ENCODE assay signal across 12 cellular contexts in genomic region chr1:198161718-198162090, GRCh38. TPM values are rescaled to one million over a fixed set of nuclear protein-coding genes. Genes with fewer than 3 reads are reported as not detected.
DNase-seq lines count a peak whose midpoint lies in the region; TF ChIP-seq lines count a peak whose summit lies in the region.
"Had no signal": no experiment of that assay in that cellular context is flagged by ENCODE, and none has a peak within 500 bp of the region (broad histone marks: within the 10 kb centered on the region; RNA-seq: fewer than 3 reads in every experiment).

No MANE protein-coding gene starts in this region.

- H2BK5ac ChIP-seq in trophoblast cell (ENCODE audit: low read depth, low read length, poor library complexity): no peak overlapping the region

- no peak overlapping the region for H2BK120ac ChIP-seq in trophoblast cell (ENCODE audit: insufficient read depth, low read length, poor library complexity)

- no peak overlapping the region for H4K91ac ChIP-seq in trophoblast cell (ENCODE audit: low read depth, low read length)

- H3K4me2 ChIP-seq in trophoblast cell (ENCODE audit: low read length): peak overlapping the region; percentile 39

- H3K4me3 Mint-ChIP-seq in activated CD4-positive, alpha-beta T cell treated with anti-CD3 and anti-CD28 coated beads, Interleukin-2, amount 10 ng/mL, durations not matched to agents 24 days and 14 days: peak overlapping the region; percentile 71
- peak overlapping the region in 1 of 4 donors; percentile 73 for H3K4me3 Mint-ChIP-seq in IgD-negative memory B cell
- H3K4me3 Mint-ChIP-seq in chondrocyte (ENCODE audit: unreplicated experiment): no peak overlapping the region

- DNase-seq in activated CD4-positive, alpha-beta T cell treated with anti-CD3 and anti-CD28 coated beads, Interleukin-2, amount 10 ng/mL, durations not matched to agents 24 days and 14 days: no peak
- DNase-seq in activated CD4-positive, alpha-beta T cell treated with anti-CD3 and anti-CD28 coated beads, Interleukin-2, amount 50 U/mL, for 4 hours: no peak
- DNase-seq in chondrocyte (ENCODE audit: low spot score): no peak
- DNase-seq in trophoblast cell: peak in 1 of 2 donors; percentile 20
- DNase-seq in GF-D8 (lab: John Stamatoyannopoulos, UW): no peak
- DNase-seq in NCI-H524 (lab: John Stamatoyannopoulos, UW): no peak
- DNase-seq in NCI-H69 (lab: John Stamatoyannopoulos, UW): no peak
- DNase-seq: central memory CD4-positive, alpha-beta T cell; GOT3; NCI-H2171 treated with DMSO at 0.1 percent for 48 hours; SHP77 had no signal

- H3K14ac ChIP-seq in trophoblast cell (ENCODE audit: low read length): no peak overlapping the region

- H3K4me1 ChIP-seq in trophoblast cell (ENCODE audit: control insufficient read depth in 1 of 2, insufficient read depth in 2 of 2, low read length in 2 of 2): peaks cover 2 to 10% of the 10 kb centered on the region in 2 experiments

- no peak overlapping the region for H3K4ac ChIP-seq in trophoblast cell (ENCODE audit: low read depth, low read length)

- no peak overlapping the region for H2AK5ac ChIP-seq in trophoblast cell (ENCODE audit: low read length)

- intact Hi-C loops in activated CD4-positive, alpha-beta T cell treated with anti-CD3 and anti-CD28 coated beads, Interleukin-2, amount 10 ng/mL, durations not matched to agents 24 days and 14 days (cut with micrococcal nuclease): no loop called here

- H3K27ac Mint-ChIP-seq in activated CD4-positive, alpha-beta T cell treated with anti-CD3 and anti-CD28 coated beads, Interleukin-2, amount 10 ng/mL, durations not matched to agents 24 days and 14 days: peak overlapping the region; percentile 84
- H3K27ac Mint-ChIP-seq in IgD-negative memory B cell (peak overlapping the region; percentile 13 to 59 (median 21)), chondrocyte (ENCODE audit: unreplicated experiment) (peak overlapping the region; percentile 70)

- H4K12ac ChIP-seq in trophoblast cell (ENCODE audit: low read depth, low read length): no peak overlapping the region

- H3K79me2 ChIP-seq in trophoblast cell (ENCODE audit: control insufficient read depth, insufficient read depth, low read length, poor library complexity): peaks cover 13% of the 10 kb centered on the region

- TF ChIP-seq CTCF in chondrocyte (IDR thresholded peaks at IDR 0.05): no peak

- no peak overlapping the region for H3K18ac ChIP-seq in trophoblast cell (ENCODE audit: low read length)

- no peak overlapping the region for H2BK12ac ChIP-seq in trophoblast cell (ENCODE audit: low read length)

- peaks cover 5% of the 10 kb centered on the region for H3K36me3 Mint-ChIP-seq in activated CD4-positive, alpha-beta T cell treated with anti-CD3 and anti-CD28 coated beads, Interleukin-2, amount 10 ng/mL, durations not matched to agents 24 days and 14 days (ENCODE audit: low read depth)
- H3K36me3 Mint-ChIP-seq in IgD-negative memory B cell: peaks cover 1% of the 10 kb centered on the region
- no peaks in the 10 kb centered on the region for H3K36me3 Mint-ChIP-seq in chondrocyte (ENCODE audit: low read depth)

- H2AFZ ChIP-seq in trophoblast cell (ENCODE audit: insufficient read depth, low read length, poor library complexity): no peak overlapping the region

- no peak overlapping the region for H4K8ac ChIP-seq in trophoblast cell (ENCODE audit: low read depth, low read length)

- no peak overlapping the region for H3K4me3 ChIP-seq in trophoblast cell (ENCODE audit: low read depth, low read length)

- no peaks in the 10 kb centered on the region for H3K27me3 Mint-ChIP-seq in activated CD4-positive, alpha-beta T cell treated with anti-CD3 and anti-CD28 coated beads, Interleukin-2, amount 10 ng/mL, durations not matched to agents 24 days and 14 days
- H3K27me3 Mint-ChIP-seq in IgD-negative memory B cell (no peaks in the 10 kb centered on the region), chondrocyte (ENCODE audit: low read depth) (no peaks in the 10 kb centered on the region)

- no peaks in the 10 kb centered on the region for H3K9me3 Mint-ChIP-seq in activated CD4-positive, alpha-beta T cell treated with anti-CD3 and anti-CD28 coated beads, Interleukin-2, amount 10 ng/mL, durations not matched to agents 24 days and 14 days
- no peaks in the 10 kb centered on the region for H3K9me3 Mint-ChIP-seq in IgD-negative memory B cell
- no peaks in the 10 kb centered on the region for H3K9me3 Mint-ChIP-seq in chondrocyte (ENCODE audit: low read depth)

- no peak overlapping the region for H3K23ac ChIP-seq in trophoblast cell (ENCODE audit: low read length)

- no CpG with 5 or more reads among the region's 2 CpGs for WGBS in trophoblast cell (ENCODE audit: extremely low coverage, insufficient coverage, insufficient read length)

- H3K9me3 ChIP-seq in trophoblast cell (ENCODE audit: insufficient read depth, low read depth, low read length): no peaks in the 10 kb centered on the region

- H3K4me1 Mint-ChIP-seq in activated CD4-positive, alpha-beta T cell treated with anti-CD3 and anti-CD28 coated beads, Interleukin-2, amount 10 ng/mL, durations not matched to agents 24 days and 14 days: peaks cover 46% of the 10 kb centered on the region
- H3K4me1 Mint-ChIP-seq in IgD-negative memory B cell: peaks cover 43 to 48% (median 45%) of the 10 kb centered on the region in 3 donors
- H3K4me1 Mint-ChIP-seq in chondrocyte (ENCODE audit: low read depth): peaks cover 49% of the 10 kb centered on the region

- H3K79me1 ChIP-seq in trophoblast cell (ENCODE audit: low read length): peaks cover 16% of the 10 kb centered on the region

- H3K27me3 ChIP-seq in trophoblast cell (ENCODE audit: insufficient read depth, low read length): no peaks in the 10 kb centered on the region

- no peak overlapping the region for H3K9ac ChIP-seq in trophoblast cell (ENCODE audit: low read length)

- H3K36me3 ChIP-seq in trophoblast cell (ENCODE audit: control insufficient read depth in 1 of 2, insufficient read depth in 2 of 2, low read length in 2 of 2): no peaks in the 10 kb centered on the region

- peak overlapping the region; percentile 55 for H3K27ac ChIP-seq in trophoblast cell (ENCODE audit: low read depth, low read length)

RNA-seq across cellular contexts. Expression of gene NEK7, which starts 4.9 kb away (rescaled TPM):
- total RNA-seq in activated CD4-positive, alpha-beta T cell treated with anti-CD3 and anti-CD28 coated beads, Interleukin-2, amount 10 ng/mL, durations not matched to agents 24 days and 14 days: 61.4 and 69.2 TPM in 2 replicates
- polyA plus RNA-seq in IgD-negative memory B cell: 21.6 TPM
- total RNA-seq in chondrocyte: 58.3 to 73.0 TPM (median 62.7 TPM) in 3 replicates
- 21.8 and 23.2 TPM in 2 replicates for polyA plus RNA-seq in trophoblast cell (2013)

Comparison
In these comparisons a context has a peak if more than half of its experiments do, and no peak if none do; other contexts are left out.
1. H3K27ac Mint-ChIP-seq: peak in every context shown above with its lines; median percentile 84 in activated CD4-positive, alpha-beta T cell treated with anti-CD3 and anti-CD28 coated beads, Interleukin-2, amount 10 ng/mL, durations not matched to agents 24 days and 14 days; 70 in chondrocyte; 21 in IgD-negative memory B cell.